In genomic region chr20:51800132-51800721, GRCh38 we compare ENCODE assay signal across 8 cellular contexts. TPM values are rescaled to one million over a fixed set of nuclear protein-coding genes. Genes with fewer than 3 reads are reported as not detected.
DNase-seq lines count a peak whose midpoint lies in the region; ATAC-seq and TF ChIP-seq lines count a peak whose summit lies in the region.

No MANE protein-coding gene starts in this region.

- H3K9me3 ChIP-seq in left lung: no peaks in the 10 kb centered on the region

- H3K9me3 Mint-ChIP-seq in WTC11: no peaks in the 10 kb centered on the region

- peak; percentile 78 for DNase-seq in GM10248 (ENCODE audit: extremely low spot score)
- DNase-seq in NCI-H1105 (lab: John Stamatoyannopoulos, UW): peak; percentile 75
- DNase-seq in WTC11 (ENCODE audit: low spot score): peak; percentile 98
- DNase-seq in central memory CD4-positive, alpha-beta T cell: peak; percentile 21
- DNase-seq in left lung: peak; percentile 58 to 91
- peak in 2 of 3 donors; percentile 4 to 49 for DNase-seq in stimulated activated CD4-positive, alpha-beta T cell treated with anti-CD3 and anti-CD28 coated beads, TNF-alpha, amount 100 ng/mL, for 1 hour (ENCODE audit: low read depth in 3 of 3, low spot score in 1 of 3)

- H3K4me3 ChIP-seq in left lung: peak overlapping the region; percentile 32 to 33

- no peak overlapping the region for H3K27ac ChIP-seq in left lung

- no peaks in the 10 kb centered on the region for H3K36me3 ChIP-seq in left lung

- H3K36me3 Mint-ChIP-seq in WTC11: peaks cover 13% of the 10 kb centered on the region

- CTCF ChIA-PET in GM10248 (lab: Yijun Ruan, JAX): interaction anchor here (1.0 to 2.2 kb wide), 9 partner anchors 8 to 328 kb away, joined by 3 to 12 read pairs (median 4); no protein-coding TSS in a partner anchor
- CTCF ChIA-PET in WTC11 (lab: Charles Lee): interaction anchor here (0.5 to 2.5 kb wide), 51 partner anchors 8 to 869 kb away, joined by 3 to 44 read pairs (median 4); partner anchors contain the start of genes ADNP and ZFP64

- H3K27ac Mint-ChIP-seq in WTC11: peak overlapping the region; percentile 96

- POLR2A ChIA-PET in GM10248 (lab: Yijun Ruan, JAX) (no interaction called here), WTC11 (lab: Charles Lee) (interaction anchor here (0.5 to 1.3 kb wide), 5 partner anchors 26 to 306 kb away, joined by 3 to 7 read pairs (median 4); no protein-coding TSS in a partner anchor)

- peak; percentile 70 for TF ChIP-seq CTCF in GM10248 (IDR thresholded peaks at IDR 0.05; ENCODE audit: control extremely low read depth, extremely low read depth, low read depth, missing control alignments)
- TF ChIP-seq CTCF in WTC11 (IDR thresholded peaks at IDR 0.05): peak; percentile 84
- peak; percentile 64 to 80 for TF ChIP-seq CTCF in left lung (IDR thresholded peaks at IDR 0.05)

- ATAC-seq in WTC11 (peak; percentile 73), left lung (peak; percentile 94), GM21737 (IDR thresholded peaks at IDR 0.05; ENCODE audit: unreplicated experiment) (no peak), HG03442 (IDR thresholded peaks at IDR 0.05; ENCODE audit: unreplicated experiment) (no peak)

- H3K4me1 Mint-ChIP-seq in WTC11: peaks cover 50% of the 10 kb centered on the region

- H3K27me3 ChIP-seq in left lung: peaks cover 46 to 77% of the 10 kb centered on the region in 2 donors

- peaks cover 13 to 31% of the 10 kb centered on the region in 2 donors for H3K4me1 ChIP-seq in left lung

- H3K27me3 Mint-ChIP-seq in WTC11 (ENCODE audit: low read depth): no peaks in the 10 kb centered on the region

- intact Hi-C loops in left lung (cut with DNase I): no loop called here

- peak overlapping the region; percentile 95 for H3K4me3 Mint-ChIP-seq in WTC11

TF ChIP-seq in WTC11, 78 proteins besides CTCF, POLR2A, EP300 and RAD21:
- peak; percentile 60; the same call in 1 of the 2 replicates for TF ChIP-seq FOXK1 (CRISPR knock-in tag; IDR thresholded peaks at IDR 0.05)
- peak; percentile 54 for TF ChIP-seq SP1 (CRISPR knock-in tag; conservative IDR thresholded peaks at IDR 0.05)
- TF ChIP-seq NR2C2 (CRISPR knock-in tag; IDR thresholded peaks at IDR 0.05): no peak
- TF ChIP-seq FOXP4 (CRISPR knock-in tag; IDR thresholded peaks at IDR 0.05): peak; percentile 81; the same call in 1 of the 2 replicates
- TF ChIP-seq HMGXB4 (CRISPR knock-in tag; IDR thresholded peaks at IDR 0.05): peak; percentile 2; the same call in 1 of the 2 replicates
- peak; percentile 83 for TF ChIP-seq ZNF423 (CRISPR knock-in tag; IDR thresholded peaks at IDR 0.05)
- peak; percentile 69 for TF ChIP-seq ETV6 (CRISPR knock-in tag; IDR thresholded peaks at IDR 0.05)
- TF ChIP-seq PRDM15 (CRISPR knock-in tag; IDR thresholded peaks at IDR 0.05): no peak
- TF ChIP-seq GABPB1 (CRISPR knock-in tag; IDR thresholded peaks at IDR 0.05): peak; percentile 62
- no peak for TF ChIP-seq IRF2 (CRISPR knock-in tag; IDR thresholded peaks at IDR 0.05; ENCODE audit: borderline replicate concordance, low read depth)
- 0 out of 2 replicates have a peak, but pooled peaks have one; percentile 16 for TF ChIP-seq ZBTB21 (CRISPR knock-in tag; IDR thresholded peaks at IDR 0.05; ENCODE audit: borderline replicate concordance)
- peak; percentile 42; the same call in 1 of the 2 replicates for TF ChIP-seq SMAD3 (CRISPR knock-in tag; IDR thresholded peaks at IDR 0.05; ENCODE audit: borderline replicate concordance)
- no peak for TF ChIP-seq ELF4 (CRISPR knock-in tag; IDR thresholded peaks at IDR 0.05; ENCODE audit: low read depth)
- TF ChIP-seq E2F5 (CRISPR knock-in tag; IDR thresholded peaks at IDR 0.05): peak; percentile 39; the same call in 1 of the 2 replicates

RNA-seq across cellular contexts. Expression of gene SALL4, which starts 2.1 kb away (rescaled TPM):
- total RNA-seq in WTC11 (2021): 156 to 204 TPM (median 203 TPM) in 3 replicates
- total RNA-seq in left lung: under 1 TPM; 0.24 to 0.64 TPM

RNA-seq across cellular contexts. Expression of gene ATP9A, which starts 32.0 kb away (rescaled TPM):
- 5.0 to 5.4 TPM (median 5.0 TPM) in 3 replicates for total RNA-seq in WTC11 (2021)
- 10 to 100 TPM; 15.3 to 34.2 TPM for total RNA-seq in left lung

Comparison
In these comparisons a context has a peak if more than half of its experiments do, and no peak if none do; other contexts are left out.
1. DNase-seq: peak in every context shown above with its lines; median percentile 98 in WTC11; 78 in GM10248; 75 in NCI-H1105; 74 in left lung; 26 in stimulated activated CD4-positive, alpha-beta T cell treated with anti-CD3 and anti-CD28 coated beads, TNF-alpha, amount 100 ng/mL, for 1 hour; 21 in central memory CD4-positive, alpha-beta T cell.
2. ATAC-seq: peak in WTC11 (single experiment) and left lung (single experiment); none in GM21737 (single experiment) and HG03442 (single experiment).
3. RNA of gene SALL4, which starts 2.1 kb away (total RNA-seq): 156 to 204 TPM in WTC11; 0.24 to 0.64 TPM in left lung; every median in the first group is over 10 times any median in the second.
4. Peak in every context shown above with its lines, with median percentiles within 50 percentile points of each other: CTCF ChIP-seq.